ENCODE assay signal across 8 cellular contexts in the genomic region with DNA sequence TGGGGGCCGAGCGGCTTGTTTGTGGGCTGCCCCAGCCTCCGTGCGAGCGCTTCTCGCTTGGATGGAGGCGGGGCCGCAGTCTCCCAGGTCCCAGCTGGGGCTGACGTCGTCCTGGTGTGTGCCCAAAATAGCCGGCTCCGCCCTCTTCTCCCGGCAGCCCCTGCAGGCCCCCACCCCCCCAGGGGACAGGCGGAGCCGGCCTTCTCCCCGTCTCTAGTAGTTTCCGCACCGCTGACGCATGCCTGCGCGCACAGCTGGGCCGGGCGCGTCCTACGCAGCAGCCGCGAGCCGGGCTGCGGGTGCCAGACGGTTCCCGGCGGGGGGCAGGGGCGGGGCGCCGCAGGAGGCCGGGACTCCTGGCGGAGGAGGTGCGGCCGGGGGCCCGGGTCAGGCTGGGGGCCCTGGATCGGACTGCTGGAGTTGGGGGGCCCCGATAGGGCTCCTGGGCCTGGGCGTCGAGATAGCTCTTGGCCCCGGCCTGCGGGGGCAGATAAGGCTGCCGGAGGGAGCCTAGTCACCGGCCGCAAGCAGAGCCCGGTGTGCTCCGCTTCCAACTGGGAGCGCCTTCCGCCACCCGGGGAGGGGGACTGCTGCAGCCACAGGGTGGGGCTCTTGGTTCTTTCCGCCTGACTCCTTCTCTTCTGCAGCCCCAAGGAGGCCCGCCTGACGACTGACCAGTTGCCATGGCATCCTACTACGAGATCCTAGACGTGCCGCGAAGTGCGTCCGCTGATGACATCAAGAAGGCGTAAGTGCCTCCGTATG. TPM values are rescaled to one million over a fixed set of nuclear protein-coding genes. Genes with fewer than 3 reads are reported as not detected.
DNase-seq lines count a peak whose midpoint lies in the region; ATAC-seq and TF ChIP-seq lines count a peak whose summit lies in the region.

A gene (plus strand): TSS at position 216 of the 765 bp plus-strand sequence. CDS start 468 bp downstream, at position 684.

- ATAC-seq in HG02588 (IDR thresholded peaks at IDR 0.05; ENCODE audit: unreplicated experiment) (peak; percentile 81), SK-N-SH treated with all-trans-retinoic acid at 6 μM for 48 hours (peak; percentile 91)

- H3K4me3 Mint-ChIP-seq in activated naive CD4-positive, alpha-beta T cell treated with anti-CD3 and anti-CD28 coated beads, Interleukin-2, amount 50 U/mL, for 24 hours, result peak within 1 kb of the TSS; percentile 92

- H3K36me3 ChIP-seq in GM06990 (ENCODE audit: control insufficient read depth, insufficient read depth, low read length) (peaks cover 14% of the 10 kb centered on the region), suprapubic skin (peaks cover 37% of the 10 kb centered on the region)

- no peaks in the 10 kb centered on the region for H3K9me3 ChIP-seq in suprapubic skin

- peaks cover 6% of the 10 kb centered on the region for H3K36me3 Mint-ChIP-seq in activated naive CD4-positive, alpha-beta T cell treated with anti-CD3 and anti-CD28 coated beads, Interleukin-2, amount 50 U/mL, for 24 hours

- H3K27me3 ChIP-seq in GM06990 (replicated peaks; ENCODE audit: control insufficient read depth, insufficient read depth, low read length), result no peaks in the 10 kb centered on the region
- H3K27me3 ChIP-seq in suprapubic skin, result no peaks in the 10 kb centered on the region

- peak within 1 kb of the TSS; percentile 99 for H3K27ac ChIP-seq in suprapubic skin

- H3K9me3 Mint-ChIP-seq in activated naive CD4-positive, alpha-beta T cell treated with anti-CD3 and anti-CD28 coated beads, Interleukin-2, amount 50 U/mL, for 24 hours, result no peaks in the 10 kb centered on the region

- H3K27ac Mint-ChIP-seq in activated naive CD4-positive, alpha-beta T cell treated with anti-CD3 and anti-CD28 coated beads, Interleukin-2, amount 50 U/mL, for 24 hours, result peak within 1 kb of the TSS; percentile 96

- H3K4me1 Mint-ChIP-seq in activated naive CD4-positive, alpha-beta T cell treated with anti-CD3 and anti-CD28 coated beads, Interleukin-2, amount 50 U/mL, for 24 hours, result peaks cover 48% of the 10 kb centered on the region

- TF ChIP-seq EP300 in suprapubic skin (IDR thresholded peaks at IDR 0.05), result peak; percentile 16

- peak; percentile 23 to 89 for TF ChIP-seq POLR2A in suprapubic skin (IDR thresholded peaks at IDR 0.05)

- no peaks in the 10 kb centered on the region for H3K27me3 Mint-ChIP-seq in activated naive CD4-positive, alpha-beta T cell treated with anti-CD3 and anti-CD28 coated beads, Interleukin-2, amount 50 U/mL, for 24 hours

- WGBS in suprapubic skin, result 0% methylated on average over 17 of the region's 65 CpGs

- peak within 1 kb of the TSS; percentile 64 for H3K4me3 ChIP-seq in GM06990 (replicated peaks; ENCODE audit: low read depth, low read length)
- peak within 1 kb of the TSS; percentile 93 for H3K4me3 ChIP-seq in suprapubic skin

- TF ChIP-seq CTCF in GM06990 (IDR thresholded peaks at IDR 0.05; ENCODE audit: insufficient read depth, low read length, poor library complexity, severe bottlenecking), result peak; percentile 29
- no peak for TF ChIP-seq CTCF in suprapubic skin (IDR thresholded peaks at IDR 0.05)

- peaks cover 69% of the 10 kb centered on the region for H3K4me1 ChIP-seq in suprapubic skin

- peak; percentile 98 for DNase-seq in GM06990 (ENCODE audit: extremely low read depth, insufficient read length)
- DNase-seq in NCI-H1092 (lab: John Stamatoyannopoulos, UW), result peak; percentile 87
- DNase-seq in globus pallidus (ENCODE audit: low spot score), result peak; percentile 99
- peak; percentile 87 to 99 (median 98) for DNase-seq in nucleus accumbens (lab: John Stamatoyannopoulos, UW)
- DNase-seq in suprapubic skin (ENCODE audit: low spot score in 2 of 2), result peak; percentile 99

TF ChIP-seq in SK-N-SH treated with all-trans-retinoic acid at 6 μM for 48 hours, 23 proteins besides CTCF, POLR2A, EP300 and RAD21:
- TF ChIP-seq ZFP30 (CRISPR knock-in tag; IDR thresholded peaks at IDR 0.05) (no peak), PPARA (CRISPR knock-in tag; IDR thresholded peaks at IDR 0.05; ENCODE audit: borderline replicate concordance) (no peak), ESRRG (CRISPR knock-in tag; IDR thresholded peaks at IDR 0.05) (no peak), ZFP3 (CRISPR knock-in tag; IDR thresholded peaks at IDR 0.05) (no peak), CSDC2 (CRISPR knock-in tag; IDR thresholded peaks at IDR 0.05) (no peak)
- TF ChIP-seq, protein P1, sequence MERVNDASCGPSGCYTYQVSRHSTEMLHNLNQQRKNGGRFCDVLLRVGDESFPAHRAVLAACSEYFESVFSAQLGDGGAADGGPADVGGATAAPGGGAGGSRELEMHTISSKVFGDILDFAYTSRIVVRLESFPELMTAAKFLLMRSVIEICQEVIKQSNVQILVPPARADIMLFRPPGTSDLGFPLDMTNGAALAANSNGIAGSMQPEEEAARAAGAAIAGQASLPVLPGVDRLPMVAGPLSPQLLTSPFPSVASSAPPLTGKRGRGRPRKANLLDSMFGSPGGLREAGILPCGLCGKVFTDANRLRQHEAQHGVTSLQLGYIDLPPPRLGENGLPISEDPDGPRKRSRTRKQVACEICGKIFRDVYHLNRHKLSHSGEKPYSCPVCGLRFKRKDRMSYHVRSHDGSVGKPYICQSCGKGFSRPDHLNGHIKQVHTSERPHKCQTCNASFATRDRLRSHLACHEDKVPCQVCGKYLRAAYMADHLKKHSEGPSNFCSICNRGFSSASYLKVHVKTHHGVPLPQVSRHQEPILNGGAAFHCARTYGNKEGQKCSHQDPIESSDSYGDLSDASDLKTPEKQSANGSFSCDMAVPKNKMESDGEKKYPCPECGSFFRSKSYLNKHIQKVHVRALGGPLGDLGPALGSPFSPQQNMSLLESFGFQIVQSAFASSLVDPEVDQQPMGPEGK (CRISPR knock-in tag; IDR thresholded peaks at IDR 0.05; ENCODE audit: borderline replicate concordance), result peak; percentile 82; the same call in 1 of the 2 replicates

RNA-seq across cellular contexts. Expression of the gene that starts here (rescaled TPM):
- total RNA-seq in suprapubic skin, result 100 to 1,000 TPM in 2 of 4 donors, 10 to 100 TPM in 2; 91.2 to 138 (median 107) TPM

Comparison
In these comparisons a context has a peak if more than half of its experiments do, and no peak if none do; other contexts are left out.
1. Peak in every context shown above with its lines: DNase-seq, ATAC-seq, H3K4me3 ChIP-seq and H3K27ac ChIP-seq.